Comparison of ENCODE assay signal across 8 cellular contexts in the genomic region with DNA sequence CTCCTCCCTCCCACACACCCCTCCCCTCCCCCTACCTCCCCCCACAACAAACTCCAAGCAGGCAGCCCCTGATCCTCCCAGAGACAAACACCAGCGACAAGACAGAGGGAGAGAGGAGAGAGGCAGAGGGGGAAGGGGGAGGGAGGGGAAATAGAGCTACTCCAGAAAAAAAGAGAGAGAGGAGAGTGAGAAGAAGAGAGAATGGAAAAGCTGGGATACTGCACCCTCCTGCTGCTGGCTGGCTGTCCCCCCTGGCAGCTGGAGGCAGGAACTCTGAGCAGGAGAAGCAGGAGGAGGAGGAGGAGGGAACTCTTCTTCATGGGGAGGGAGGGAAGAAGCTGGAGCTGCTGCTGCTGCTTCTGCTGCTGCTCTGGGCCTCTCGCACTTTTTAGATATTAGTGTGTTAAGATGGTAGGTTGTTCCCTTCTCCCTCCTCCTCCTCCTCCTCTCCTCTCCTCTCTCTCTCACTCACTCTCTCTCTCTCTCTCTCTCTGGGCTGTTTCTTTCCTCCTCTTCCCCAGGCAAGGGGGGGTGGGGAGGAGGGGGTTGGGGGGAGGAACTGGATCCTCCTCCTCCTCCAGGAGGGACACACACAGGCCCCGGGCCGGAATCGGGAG. TPM values are rescaled to one million over a fixed set of nuclear protein-coding genes. Genes with fewer than 3 reads are reported as not detected.
A peak's percentile ranks its signal among the peaks of the same experiment; 100 is the strongest.
DNase-seq lines count a peak whose midpoint lies in the region; ATAC-seq and TF ChIP-seq lines count a peak whose summit lies in the region.

No MANE protein-coding gene starts in this region.

- H3K4me3 ChIP-seq in BLaER1 treated with 17β-estradiol and CSF1 and Interleukin-3, amounts not matched to agents 10 nM and 100 nM = peak overlapping the region; percentile 84 to 91 (median 85)
- H3K4me3 ChIP-seq in coronary artery (peak overlapping the region; percentile 82), lower leg skin (ENCODE audit: low read depth, poor library complexity, severe bottlenecking) (peak overlapping the region; percentile 48)

- intact Hi-C loops in lower leg skin (cut with DNase I; ENCODE audit: low total_unique reads) = no loop called here

- ATAC-seq in GM21723 (IDR thresholded peaks at IDR 0.05; ENCODE audit: unreplicated experiment) = peak; percentile 12
- peak; percentile 13 to 16 for ATAC-seq in stimulated activated naive B cell treated with anti-CD40 and anti-IgM and Interleukin-4, amounts not matched to agents 10 μg/mL and 1 μg/mL and 100 μg/mL, for 72 hours (replicated peaks)
- ATAC-seq in HG03378 (IDR thresholded peaks at IDR 0.05; ENCODE audit: unreplicated experiment) = no peak

- H3K36me3 Mint-ChIP-seq in stimulated activated naive B cell treated with anti-CD40 and anti-IgM and Interleukin-4, amounts not matched to agents 10 μg/mL and 1 μg/mL and 100 μg/mL, for 72 hours = peaks cover 4 to 6% of the 10 kb centered on the region in 2 donors

- H3K27me3 ChIP-seq in BLaER1 treated with 17β-estradiol and CSF1 and Interleukin-3, amounts not matched to agents 10 nM and 100 nM = no peaks in the 10 kb centered on the region

- H3K27me3 Mint-ChIP-seq in stimulated activated naive B cell treated with anti-CD40 and anti-IgM and Interleukin-4, amounts not matched to agents 10 μg/mL and 1 μg/mL and 100 μg/mL, for 72 hours = no peaks in the 10 kb centered on the region

- peak; percentile 66 for DNase-seq in NCI-H146 treated with DMSO at 0.1 percent for 48 hours (lab: John Stamatoyannopoulos, UW; ENCODE audit: unreplicated experiment)
- DNase-seq in T-helper 22 cell (ENCODE audit: low read depth) = peak; percentile 3
- no peak for DNase-seq in coronary artery (ENCODE audit: low spot score)
- peak in 1 of 2 donors; percentile 32 for DNase-seq in lower leg skin (ENCODE audit: low spot score in 2 of 2)
- peak; percentile 6 for DNase-seq in stimulated activated naive B cell treated with anti-CD40 and anti-IgM and Interleukin-4, amounts not matched to agents 10 μg/mL and 1 μg/mL and 100 μg/mL, for 72 hours

- H3K4me3 Mint-ChIP-seq in stimulated activated naive B cell treated with anti-CD40 and anti-IgM and Interleukin-4, amounts not matched to agents 10 μg/mL and 1 μg/mL and 100 μg/mL, for 72 hours = peak overlapping the region; percentile 96 to 99

- no peaks in the 10 kb centered on the region for H3K9me3 ChIP-seq in BLaER1 treated with 17β-estradiol and CSF1 and Interleukin-3, amounts not matched to agents 10 nM and 100 nM (replicated peaks in 1 of 11)

- peaks cover 18 to 40% of the 10 kb centered on the region in 2 donors for H3K4me1 Mint-ChIP-seq in stimulated activated naive B cell treated with anti-CD40 and anti-IgM and Interleukin-4, amounts not matched to agents 10 μg/mL and 1 μg/mL and 100 μg/mL, for 72 hours

- peak overlapping the region; percentile 76 to 89 (median 86) for H3K4me2 ChIP-seq in BLaER1 treated with 17β-estradiol and CSF1 and Interleukin-3, amounts not matched to agents 10 nM and 100 nM

- peak overlapping the region; percentile 94 for H3K27ac Mint-ChIP-seq in stimulated activated naive B cell treated with anti-CD40 and anti-IgM and Interleukin-4, amounts not matched to agents 10 μg/mL and 1 μg/mL and 100 μg/mL, for 72 hours

- no peak for TF ChIP-seq POLR2A in lower leg skin (IDR thresholded peaks at IDR 0.05)

- peak overlapping the region; percentile 83 to 93 (median 88) for H3K9ac ChIP-seq in BLaER1 treated with 17β-estradiol and CSF1 and Interleukin-3, amounts not matched to agents 10 nM and 100 nM

- 0% methylated on average over 5 of the region's 5 CpGs for WGBS in lower leg skin, 2 donors

- peaks cover 0 to 3% (median 0%) of the 10 kb centered on the region in 11 experiments; a peak in 2 of 22 replicates for H3K36me3 ChIP-seq in BLaER1 treated with 17β-estradiol and CSF1 and Interleukin-3, amounts not matched to agents 10 nM and 100 nM

- H3K9me3 Mint-ChIP-seq in stimulated activated naive B cell treated with anti-CD40 and anti-IgM and Interleukin-4, amounts not matched to agents 10 μg/mL and 1 μg/mL and 100 μg/mL, for 72 hours = no peaks in the 10 kb centered on the region

- TF ChIP-seq CTCF in coronary artery (IDR thresholded peaks at IDR 0.05) (no peak), lower leg skin (IDR thresholded peaks at IDR 0.05) (no peak)

- H3K27ac ChIP-seq in BLaER1 treated with 17β-estradiol and CSF1 and Interleukin-3, amounts not matched to agents 10 nM and 100 nM = peak overlapping the region; percentile 75 to 95 (median 91)
- peak overlapping the region; percentile 92 to 98 for H3K27ac ChIP-seq in coronary artery

- H4K20me1 ChIP-seq in BLaER1 treated with 17β-estradiol and CSF1 and Interleukin-3, amounts not matched to agents 10 nM and 100 nM = peaks cover 0 to 27% (median 0%) of the 10 kb centered on the region in 11 experiments; a peak in 10 of 22 replicates

- peaks cover 27 to 48% (median 42%) of the 10 kb centered on the region in 10 experiments for H3K4me1 ChIP-seq in BLaER1 treated with 17β-estradiol and CSF1 and Interleukin-3, amounts not matched to agents 10 nM and 100 nM

RNA-seq across cellular contexts. Expression of a gene that starts 0.4 kb away (rescaled TPM):
- total RNA-seq in lower leg skin = 10 to 100 TPM; 16.4 to 52.4 (median 31.5) TPM
